ENCODE assay signal across 20 cellular contexts in the genomic region with DNA sequence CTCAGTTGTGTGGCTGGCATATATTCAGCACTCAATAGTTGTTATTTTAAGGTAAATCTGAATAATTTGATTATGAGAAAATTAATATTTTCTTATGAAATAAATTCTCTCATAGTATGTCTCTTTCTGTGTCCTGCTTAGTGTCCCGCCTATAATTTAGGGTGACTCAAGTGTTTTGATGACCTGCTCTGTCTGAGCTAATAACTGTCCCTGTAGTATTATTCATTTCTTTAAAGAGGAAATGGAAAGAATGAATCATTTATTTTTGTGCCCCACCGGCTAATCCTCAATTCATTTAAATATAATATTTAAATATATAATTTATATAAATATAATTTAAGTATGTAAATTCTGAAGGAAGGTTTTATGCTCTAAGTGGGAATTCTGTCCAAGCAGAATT.
"Had no signal": no experiment of that assay in that cellular context is flagged by ENCODE, and none has a peak within 500 bp of the region (broad histone marks: within the 10 kb centered on the region; RNA-seq: fewer than 3 reads in every experiment).

No MANE protein-coding gene starts in this region.

- DNase-seq: activated CD4-positive, alpha-beta T cell treated with anti-CD3 and anti-CD28 coated beads for 48 hours; activated CD4-positive, alpha-beta T cell treated with anti-CD3 and anti-CD28 coated beads, Interleukin-2, amount 50 U/mL, for 48 hours; activated CD8-positive, alpha-beta memory T cell treated with anti-CD3 and anti-CD28 coated beads for 24 hours; activated effector memory CD4-positive, alpha-beta T cell treated with Interleukin-2 at 50 U/mL for 16 hours; activated naive CD4-positive, alpha-beta T cell treated with Interleukin-2 at 50 U/mL for 16 hours; activated naive CD8-positive, alpha-beta T cell treated with anti-CD3 and anti-CD28 coated beads for 36 hours; effector CD4-positive, alpha-beta T cell; erythroblast; foreskin fibroblast; head of caudate nucleus; hippocampal formation; left colon; midbrain; naive thymus-derived CD4-positive, alpha-beta T cell; psoas muscle; spleen; stimulated activated naive CD4-positive, alpha-beta T cell treated with Interleukin-2 at 50 U/mL for 16 hours; transverse colon; WERI-Rb-1 had no signal

- ATAC-seq: activated CD4-positive, CD25-positive, alpha-beta regulatory T cell treated with anti-CD3 and anti-CD28 coated beads, Interleukin-2, amount 50 U/mL, for 24 hours; left colon; naive thymus-derived CD4-positive, alpha-beta T cell; psoas muscle had no signal
